Comparison of ENCODE assay signal across 14 cellular contexts in genomic region chr4:39713691-39714090, GRCh38. TPM values are rescaled to one million over a fixed set of nuclear protein-coding genes. Genes with fewer than 3 reads are reported as not detected.
DNase-seq lines count a peak whose midpoint lies in the region; ATAC-seq and TF ChIP-seq lines count a peak whose summit lies in the region.
"Had no signal": no experiment of that assay in that cellular context is flagged by ENCODE, and none has a peak within 500 bp of the region (broad histone marks: within the 10 kb centered on the region; RNA-seq: fewer than 3 reads in every experiment).

No MANE protein-coding gene starts in this region.

- peaks cover 94% of the 10 kb centered on the region for H3K79me2 ChIP-seq in Karpas-422 (ENCODE audit: low read length)

- H2AFZ ChIP-seq in Karpas-422 (ENCODE audit: low read length) = no peak overlapping the region

- H3K4me1 ChIP-seq in Karpas-422 (ENCODE audit: low read length) (peaks cover 30% of the 10 kb centered on the region), skeletal muscle satellite cell (ENCODE audit: control insufficient read depth, insufficient read depth, low read length) (peaks cover 15% of the 10 kb centered on the region)

- peaks cover 10% of the 10 kb centered on the region for H4K20me1 ChIP-seq in Karpas-422 (ENCODE audit: insufficient read depth, low read depth, low read length)

- no peak overlapping the region for H3K4me3 Mint-ChIP-seq in T-helper 1 cell treated with Interleukin-12 subunit alpha and Interleukin-12 subunit beta and Interleukin-4 antibody, amounts not matched to agents 30 μg/mL and 1 μg/mL, for 36 hours
- H3K4me3 Mint-ChIP-seq: activated naive CD8-positive, alpha-beta T cell treated with anti-CD3 and anti-CD28 coated beads, Interleukin-2, amount 10 ng/mL, durations not matched to agents 7 days and 5 days had no signal

- no peaks in the 10 kb centered on the region for H3K9me2 ChIP-seq in Karpas-422 (replicated peaks; ENCODE audit: insufficient read depth, low read length)

- H3K27ac ChIP-seq in Karpas-422 (ENCODE audit: low read length) = peak overlapping the region; percentile 40

- peaks cover 3% of the 10 kb centered on the region; the same call in 1 of the 2 replicates for H3K36me3 ChIP-seq in Karpas-422 (ENCODE audit: insufficient read depth, low read length)
- no peaks in the 10 kb centered on the region for H3K36me3 ChIP-seq in skeletal muscle satellite cell (ENCODE audit: insufficient read depth, low read length)

- DNase-seq in T-helper 1 cell = no peak
- no peak for DNase-seq in Karpas-422
- peak; percentile 34 for DNase-seq in epithelial cell of esophagus (ENCODE audit: low read depth)
- no peak for DNase-seq in NCI-H345 (lab: John Stamatoyannopoulos, UW)
- DNase-seq: 8988T; activated naive CD8-positive, alpha-beta T cell treated with anti-CD3 and anti-CD28 coated beads, Interleukin-2, amount 10 ng/mL, durations not matched to agents 7 days and 5 days; mammary epithelial cell; NCI-H524 treated with DMSO at 0.1 percent for 48 hours had no signal

- no peaks in the 10 kb centered on the region for H3K9me3 ChIP-seq in Karpas-422 (ENCODE audit: low read length)
- no peaks in the 10 kb centered on the region for H3K9me3 ChIP-seq in skeletal muscle satellite cell (replicated peaks; ENCODE audit: low read length)
- H3K9me3 ChIP-seq: esophagus muscularis mucosa had no signal

- TF ChIP-seq CTCF in epithelial cell of esophagus (IDR thresholded peaks at IDR 0.05; ENCODE audit: insufficient read depth, low read depth, low read length, missing control alignments) = no peak

- H3K4me2 ChIP-seq in Karpas-422 (ENCODE audit: low read depth, low read length, poor library complexity, severe bottlenecking) (no peak overlapping the region), skeletal muscle satellite cell (ENCODE audit: low read length) (peak overlapping the region; percentile 30)

- H3K27me3 ChIP-seq in Karpas-422 (ENCODE audit: low read length) (no peaks in the 10 kb centered on the region), skeletal muscle satellite cell (ENCODE audit: control insufficient read depth, insufficient read depth, low read length) (no peaks in the 10 kb centered on the region)
- H3K27me3 ChIP-seq: esophagus muscularis mucosa had no signal

- no peak overlapping the region for H3K4me3 ChIP-seq in Karpas-422 (ENCODE audit: low read length)
- H3K4me3 ChIP-seq in epithelial cell of esophagus (ENCODE audit: low read length) = no peak overlapping the region
- no peak overlapping the region for H3K4me3 ChIP-seq in skeletal muscle satellite cell (ENCODE audit: low read length)
- H3K4me3 ChIP-seq: esophagus muscularis mucosa had no signal

- H3K4me1 Mint-ChIP-seq in T-helper 1 cell treated with Interleukin-12 subunit alpha and Interleukin-12 subunit beta and Interleukin-4 antibody, amounts not matched to agents 30 μg/mL and 1 μg/mL, for 36 hours (ENCODE audit: low read depth) = peaks cover 29% of the 10 kb centered on the region

- H3K27ac Mint-ChIP-seq in T-helper 1 cell treated with Interleukin-12 subunit alpha and Interleukin-12 subunit beta and Interleukin-4 antibody, amounts not matched to agents 30 μg/mL and 1 μg/mL, for 36 hours = peak overlapping the region; percentile 29
- H3K27ac Mint-ChIP-seq: activated naive CD8-positive, alpha-beta T cell treated with anti-CD3 and anti-CD28 coated beads, Interleukin-2, amount 10 ng/mL, durations not matched to agents 7 days and 5 days had no signal

- H3K27me3 Mint-ChIP-seq in T-helper 1 cell treated with Interleukin-12 subunit alpha and Interleukin-12 subunit beta and Interleukin-4 antibody, amounts not matched to agents 30 μg/mL and 1 μg/mL, for 36 hours (ENCODE audit: low read depth) = no peaks in the 10 kb centered on the region
- H3K27me3 Mint-ChIP-seq: activated naive CD8-positive, alpha-beta T cell treated with anti-CD3 and anti-CD28 coated beads, Interleukin-2, amount 10 ng/mL, durations not matched to agents 7 days and 5 days had no signal

- H3K9ac ChIP-seq in Karpas-422 (ENCODE audit: low read length) = no peak overlapping the region
- peak overlapping the region; percentile 28 for H3K9ac ChIP-seq in skeletal muscle satellite cell (ENCODE audit: low read depth, low read length)

- no peak for ATAC-seq in GM19023 (IDR thresholded peaks at IDR 0.05; ENCODE audit: unreplicated experiment)
- no peak for ATAC-seq in esophagus mucosa
- ATAC-seq: HCT116 had no signal

- peaks cover 10% of the 10 kb centered on the region for H3K36me3 Mint-ChIP-seq in T-helper 1 cell treated with Interleukin-12 subunit alpha and Interleukin-12 subunit beta and Interleukin-4 antibody, amounts not matched to agents 30 μg/mL and 1 μg/mL, for 36 hours (ENCODE audit: low read depth)

- H3K9me3 Mint-ChIP-seq in T-helper 1 cell treated with Interleukin-12 subunit alpha and Interleukin-12 subunit beta and Interleukin-4 antibody, amounts not matched to agents 30 μg/mL and 1 μg/mL, for 36 hours = no peaks in the 10 kb centered on the region
- H3K9me3 Mint-ChIP-seq: activated naive CD8-positive, alpha-beta T cell treated with anti-CD3 and anti-CD28 coated beads, Interleukin-2, amount 10 ng/mL, durations not matched to agents 7 days and 5 days had no signal

RNA-seq across cellular contexts. Expression of gene UBE2K, which starts 15.8 kb away (rescaled TPM):
- 32.9 and 35.8 TPM in 2 replicates for total RNA-seq in Karpas-422 (2014; rRNA removed; shearing (Covaris generic); ENCODE audit: low replicate concordance)
- total RNA-seq in skeletal muscle satellite cell (2012; rRNA removed) = 16.0 and 19.9 TPM in 2 replicates
- total RNA-seq in esophagus mucosa = 81.1 TPM
